ENCODE assay signal across 25 cellular contexts in genomic region chr6:140661691-140662090, GRCh38.
DNase-seq lines count a peak whose midpoint lies in the region; TF ChIP-seq lines count a peak whose summit lies in the region.
"Had no signal": no experiment of that assay in that cellular context is flagged by ENCODE, and none has a peak within 500 bp of the region (broad histone marks: within the 10 kb centered on the region; RNA-seq: fewer than 3 reads in every experiment).

No MANE protein-coding gene starts in this region.

- H3K9me3 ChIP-seq in OCI-LY1 (ENCODE audit: low read length), result no peaks in the 10 kb centered on the region
- no peaks in the 10 kb centered on the region for H3K9me3 ChIP-seq in effector memory CD4-positive, alpha-beta T cell (ENCODE audit: control insufficient read depth, low read length)
- H3K9me3 ChIP-seq: left ventricle myocardium inferior, pancreas, right atrium auricular region, spleen had no signal

- H3K27me3 ChIP-seq in OCI-LY1 (ENCODE audit: insufficient read depth, low read length), result no peaks in the 10 kb centered on the region
- H3K27me3 ChIP-seq in effector memory CD4-positive, alpha-beta T cell (replicated peaks; ENCODE audit: control insufficient read depth, insufficient read depth, low read length, poor library complexity, severe bottlenecking), result no peaks in the 10 kb centered on the region
- H3K27me3 ChIP-seq: pancreas, right atrium auricular region, spleen had no signal

- H3K9ac ChIP-seq in OCI-LY1 (ENCODE audit: low read length), result no peak overlapping the region

- H3K4me3 ChIP-seq in OCI-LY1 (ENCODE audit: low read depth, low read length, poor library complexity, severe bottlenecking), result no peak overlapping the region
- no peak overlapping the region for H3K4me3 ChIP-seq in effector memory CD4-positive, alpha-beta T cell (ENCODE audit: insufficient read depth, low read depth, low read length, poor library complexity, severe bottlenecking)
- H3K4me3 ChIP-seq: left ventricle myocardium inferior, pancreas, PC-9, right atrium auricular region, spleen had no signal

- no peaks in the 10 kb centered on the region for H3K36me3 ChIP-seq in OCI-LY1 (ENCODE audit: insufficient read depth, low read length)
- H3K36me3 ChIP-seq in effector memory CD4-positive, alpha-beta T cell (ENCODE audit: control insufficient read depth, insufficient read depth, low read length), result no peaks in the 10 kb centered on the region
- H3K36me3 ChIP-seq: left ventricle myocardium inferior, pancreas, right atrium auricular region, spleen, WERI-Rb-1 had no signal

- peaks cover 21% of the 10 kb centered on the region for H3K4me1 ChIP-seq in OCI-LY1 (ENCODE audit: insufficient read depth, low read length, severe bottlenecking)
- H3K4me1 ChIP-seq in effector memory CD4-positive, alpha-beta T cell (ENCODE audit: control insufficient read depth, insufficient read depth, low read length, poor library complexity, severe bottlenecking), result no peaks in the 10 kb centered on the region
- H3K4me1 ChIP-seq: left ventricle myocardium inferior, pancreas, right atrium auricular region, spleen had no signal

- no peaks in the 10 kb centered on the region for H3F3A ChIP-seq in OCI-LY1 (ENCODE audit: insufficient read depth, low read length)

- no peaks in the 10 kb centered on the region; the same call in 1 of the 2 replicates for H3K9me2 ChIP-seq in OCI-LY1 (ENCODE audit: low read depth, low read length)

- DNase-seq in A172 (ENCODE audit: low spot score), result peak; percentile 53
- peak; percentile 17 for DNase-seq in GM03348 (ENCODE audit: low spot score)
- peak; percentile 32 for DNase-seq in fibroblast of peridontal ligament (ENCODE audit: extremely low read depth)
- no peak for DNase-seq in activated T-cell treated with anti-CD3 and anti-CD28 coated beads, Interleukin-2, amount 50 U/mL, for 48 hours
- no peak for DNase-seq in NCI-H345 (lab: John Stamatoyannopoulos, UW)
- DNase-seq in effector memory CD4-positive, alpha-beta T cell, result no peak
- no peak for DNase-seq in NCI-H510A (lab: John Stamatoyannopoulos, UW)
- DNase-seq: 8988T; activated CD4-positive, alpha-beta T cell treated with anti-CD3 and anti-CD28 coated beads for 4 hours; amygdala; CD4-positive, alpha-beta T cell; effector CD4-positive, alpha-beta T cell; left ventricle myocardium inferior; NCI-H1092 treated with DMSO at 0.1 percent for 48 hours; NCI-H1694 treated with DMSO at 0.1 percent for 48 hours; NCI-H524 treated with DMSO at 0.1 percent for 48 hours; pancreas; PC-9; spleen; stimulated activated CD4-positive, alpha-beta T cell treated with anti-CD3 and anti-CD28 coated beads, Interleukin-2, amount 100 ng/mL, for 24 hours; stimulated activated naive CD8-positive, alpha-beta T cell treated with anti-CD3 and anti-CD28 coated beads, Interleukin-15, Interleukin-2, amounts not matched to agents 100 U/mL and 50 U/mL, for 24 hours; SW 1271; WERI-Rb-1 had no signal

- H3K4me2 ChIP-seq in OCI-LY1 (ENCODE audit: low read length), result no peak overlapping the region
- H3K4me2 ChIP-seq: PC-9 had no signal

- H2AFZ ChIP-seq in OCI-LY1 (ENCODE audit: low read length), result 0 out of 2 replicates have a peak overlapping the region, but pooled peaks have one; percentile 27

- no peak for TF ChIP-seq CTCF in OCI-LY1 (IDR thresholded peaks at IDR 0.05; ENCODE audit: low read length)

- H3K27ac ChIP-seq in OCI-LY1 (ENCODE audit: low read depth, low read length, poor library complexity, severe bottlenecking), result no peak overlapping the region
- H3K27ac ChIP-seq in effector memory CD4-positive, alpha-beta T cell (ENCODE audit: insufficient read depth, low read length, poor library complexity, severe bottlenecking), result no peak overlapping the region
- H3K27ac ChIP-seq: left ventricle myocardium inferior, pancreas, PC-9, right atrium auricular region, spleen, WERI-Rb-1 had no signal

- H4K20me1 ChIP-seq in OCI-LY1 (ENCODE audit: insufficient read depth, low read length), result no peaks in the 10 kb centered on the region

- no peaks in the 10 kb centered on the region for H3K79me2 ChIP-seq in OCI-LY1 (ENCODE audit: insufficient read depth, low read length)

Comparison
In these comparisons a context has a peak if more than half of its experiments do, and no peak if none do; other contexts are left out.
1. DNase-seq: peak in A172 (single experiment), GM03348 (single experiment) and fibroblast of peridontal ligament (single experiment); none in activated T-cell treated with anti-CD3 and anti-CD28 coated beads, Interleukin-2, amount 50 U/mL, for 48 hours (0 of 2), NCI-H345 (single experiment), effector memory CD4-positive, alpha-beta T cell (0 of 3) and NCI-H510A (single experiment).